Comparison of ENCODE assay signal across 10 cellular contexts in genomic region chrX:155435744-155436112, GRCh38. TPM values are rescaled to one million over a fixed set of nuclear protein-coding genes. Genes with fewer than 3 reads are reported as not detected.
"Had no signal": no experiment of that assay in that cellular context is flagged by ENCODE, and none has a peak within 500 bp of the region (broad histone marks: within the 10 kb centered on the region; RNA-seq: fewer than 3 reads in every experiment).

No MANE protein-coding gene starts in this region.

- H3K27ac Mint-ChIP-seq: GM23338, H9, IgD-negative memory B cell had no signal

- H2AFZ ChIP-seq: GM23338 had no signal

- DNase-seq: H9, HCEC 1CT, KG1 had no signal

- H3K4me3 Mint-ChIP-seq: GM23338, H9, IgD-negative memory B cell had no signal

- H3K4me1 Mint-ChIP-seq: GM23338, H9 had no signal

- H3K4me2 ChIP-seq: GM23338 had no signal

- H3K27me3 Mint-ChIP-seq: IgD-negative memory B cell had no signal

- H3K4me3 ChIP-seq: GM23338 had no signal

- H3K27ac ChIP-seq: HL-60 had no signal

- FAIRE-seq: H1, H54, HepG2 had no signal

- ATAC-seq: GM23338, HepG2 had no signal

RNA-seq across cellular contexts. Expression of gene F8A3, which starts 22.7 kb away (rescaled TPM):
- polyA plus RNA-seq: GM23338, HepG2 had no signal

RNA-seq across cellular contexts. Expression of gene F8A2, which starts 53.8 kb away (rescaled TPM):
- total RNA-seq: GM23338, H1, H9, HepG2, HT1080 had no signal
- polyA plus RNA-seq: GM23338, H1, HepG2, IgD-negative memory B cell had no signal
